Comparison of ENCODE assay signal across 1 cellular context in genomic region chr16:52496051-52496876, GRCh38.
TF ChIP-seq lines count a peak whose summit lies in the region.

No MANE protein-coding gene starts in this region.

TF ChIP-seq in HepG2, 621 proteins besides CTCF, POLR2A, EP300 and RAD21 (continues in another document):
- no peak for TF ChIP-seq ZBTB44 (CRISPR knock-in tag; IDR thresholded peaks at IDR 0.05)
- TF ChIP-seq, protein P1, sequence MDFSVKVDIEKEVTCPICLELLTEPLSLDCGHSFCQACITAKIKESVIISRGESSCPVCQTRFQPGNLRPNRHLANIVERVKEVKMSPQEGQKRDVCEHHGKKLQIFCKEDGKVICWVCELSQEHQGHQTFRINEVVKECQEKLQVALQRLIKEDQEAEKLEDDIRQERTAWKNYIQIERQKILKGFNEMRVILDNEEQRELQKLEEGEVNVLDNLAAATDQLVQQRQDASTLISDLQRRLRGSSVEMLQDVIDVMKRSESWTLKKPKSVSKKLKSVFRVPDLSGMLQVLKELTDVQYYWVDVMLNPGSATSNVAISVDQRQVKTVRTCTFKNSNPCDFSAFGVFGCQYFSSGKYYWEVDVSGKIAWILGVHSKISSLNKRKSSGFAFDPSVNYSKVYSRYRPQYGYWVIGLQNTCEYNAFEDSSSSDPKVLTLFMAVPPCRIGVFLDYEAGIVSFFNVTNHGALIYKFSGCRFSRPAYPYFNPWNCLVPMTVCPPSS (IDR thresholded peaks at IDR 0.05): no peak
- TF ChIP-seq ZNF792 (CRISPR knock-in tag; IDR thresholded peaks at IDR 0.05): peak; percentile 71
- TF ChIP-seq ZNF33A (CRISPR knock-in tag; IDR thresholded peaks at IDR 0.05; ENCODE audit: borderline replicate concordance): no peak; the same call in 1 of the 2 replicates
- TF ChIP-seq HOXA3 (CRISPR knock-in tag; IDR thresholded peaks at IDR 0.05): no peak
- TF ChIP-seq LCORL (IDR thresholded peaks at IDR 0.05): peak; percentile 47; the same call in 1 of the 2 replicates
- TF ChIP-seq LCORL (CRISPR knock-in tag; IDR thresholded peaks at IDR 0.05): peak; percentile 87
- TF ChIP-seq ZNF317 (CRISPR knock-in tag; IDR thresholded peaks at IDR 0.05): peak; percentile 61; the same call in 1 of the 2 replicates
- no peak for TF ChIP-seq NPAS2 (CRISPR knock-in tag; IDR thresholded peaks at IDR 0.05; ENCODE audit: borderline replicate concordance)
- no peak for TF ChIP-seq TBP (CRISPR knock-in tag; IDR thresholded peaks at IDR 0.05)
- TF ChIP-seq SPEN (CRISPR knock-in tag; IDR thresholded peaks at IDR 0.05; ENCODE audit: low read depth): no peak
- TF ChIP-seq SMAD1 (CRISPR knock-in tag; IDR thresholded peaks at IDR 0.05; ENCODE audit: borderline replicate concordance, low read depth): no peak
- no peak for TF ChIP-seq TERF1 (CRISPR knock-in tag; IDR thresholded peaks at IDR 0.05)
- no peak for TF ChIP-seq ZC3H4 (CRISPR knock-in tag; IDR thresholded peaks at IDR 0.05; ENCODE audit: borderline replicate concordance)
- TF ChIP-seq ISX (CRISPR knock-in tag; conservative IDR thresholded peaks at IDR 0.05): no peak
- TF ChIP-seq ZFP82 (CRISPR knock-in tag; IDR thresholded peaks at IDR 0.05; ENCODE audit: borderline replicate concordance): no peak
- TF ChIP-seq ZSCAN31 (CRISPR knock-in tag; IDR thresholded peaks at IDR 0.05; ENCODE audit: low read depth): no peak
- TF ChIP-seq ZFP1 (CRISPR knock-in tag; IDR thresholded peaks at IDR 0.05): peak; percentile 92
- TF ChIP-seq TARDBP (CRISPR knock-in tag; IDR thresholded peaks at IDR 0.05): peak; percentile 90
- no peak for TF ChIP-seq NFRKB (IDR thresholded peaks at IDR 0.05)
- TF ChIP-seq MZF1 (CRISPR knock-in tag; IDR thresholded peaks at IDR 0.05; ENCODE audit: borderline replicate concordance): no peak
- no peak for TF ChIP-seq ZNF550 (CRISPR knock-in tag; IDR thresholded peaks at IDR 0.05; ENCODE audit: borderline replicate concordance)
- TF ChIP-seq ZNF761 (CRISPR knock-in tag; conservative IDR thresholded peaks at IDR 0.05): no peak
- TF ChIP-seq ATF1 (CRISPR knock-in tag; IDR thresholded peaks at IDR 0.05): peak; percentile 72
- TF ChIP-seq JUNB (CRISPR knock-in tag; IDR thresholded peaks at IDR 0.05; ENCODE audit: borderline replicate concordance): no peak; the same call in 1 of the 2 replicates
- peak; percentile 94; the same call in 1 of the 2 replicates for TF ChIP-seq KDM4B (CRISPR knock-in tag; IDR thresholded peaks at IDR 0.05)
- peak; percentile 94 for TF ChIP-seq SAP130 (CRISPR knock-in tag; IDR thresholded peaks at IDR 0.05; ENCODE audit: low read depth)
- TF ChIP-seq, protein P2, sequence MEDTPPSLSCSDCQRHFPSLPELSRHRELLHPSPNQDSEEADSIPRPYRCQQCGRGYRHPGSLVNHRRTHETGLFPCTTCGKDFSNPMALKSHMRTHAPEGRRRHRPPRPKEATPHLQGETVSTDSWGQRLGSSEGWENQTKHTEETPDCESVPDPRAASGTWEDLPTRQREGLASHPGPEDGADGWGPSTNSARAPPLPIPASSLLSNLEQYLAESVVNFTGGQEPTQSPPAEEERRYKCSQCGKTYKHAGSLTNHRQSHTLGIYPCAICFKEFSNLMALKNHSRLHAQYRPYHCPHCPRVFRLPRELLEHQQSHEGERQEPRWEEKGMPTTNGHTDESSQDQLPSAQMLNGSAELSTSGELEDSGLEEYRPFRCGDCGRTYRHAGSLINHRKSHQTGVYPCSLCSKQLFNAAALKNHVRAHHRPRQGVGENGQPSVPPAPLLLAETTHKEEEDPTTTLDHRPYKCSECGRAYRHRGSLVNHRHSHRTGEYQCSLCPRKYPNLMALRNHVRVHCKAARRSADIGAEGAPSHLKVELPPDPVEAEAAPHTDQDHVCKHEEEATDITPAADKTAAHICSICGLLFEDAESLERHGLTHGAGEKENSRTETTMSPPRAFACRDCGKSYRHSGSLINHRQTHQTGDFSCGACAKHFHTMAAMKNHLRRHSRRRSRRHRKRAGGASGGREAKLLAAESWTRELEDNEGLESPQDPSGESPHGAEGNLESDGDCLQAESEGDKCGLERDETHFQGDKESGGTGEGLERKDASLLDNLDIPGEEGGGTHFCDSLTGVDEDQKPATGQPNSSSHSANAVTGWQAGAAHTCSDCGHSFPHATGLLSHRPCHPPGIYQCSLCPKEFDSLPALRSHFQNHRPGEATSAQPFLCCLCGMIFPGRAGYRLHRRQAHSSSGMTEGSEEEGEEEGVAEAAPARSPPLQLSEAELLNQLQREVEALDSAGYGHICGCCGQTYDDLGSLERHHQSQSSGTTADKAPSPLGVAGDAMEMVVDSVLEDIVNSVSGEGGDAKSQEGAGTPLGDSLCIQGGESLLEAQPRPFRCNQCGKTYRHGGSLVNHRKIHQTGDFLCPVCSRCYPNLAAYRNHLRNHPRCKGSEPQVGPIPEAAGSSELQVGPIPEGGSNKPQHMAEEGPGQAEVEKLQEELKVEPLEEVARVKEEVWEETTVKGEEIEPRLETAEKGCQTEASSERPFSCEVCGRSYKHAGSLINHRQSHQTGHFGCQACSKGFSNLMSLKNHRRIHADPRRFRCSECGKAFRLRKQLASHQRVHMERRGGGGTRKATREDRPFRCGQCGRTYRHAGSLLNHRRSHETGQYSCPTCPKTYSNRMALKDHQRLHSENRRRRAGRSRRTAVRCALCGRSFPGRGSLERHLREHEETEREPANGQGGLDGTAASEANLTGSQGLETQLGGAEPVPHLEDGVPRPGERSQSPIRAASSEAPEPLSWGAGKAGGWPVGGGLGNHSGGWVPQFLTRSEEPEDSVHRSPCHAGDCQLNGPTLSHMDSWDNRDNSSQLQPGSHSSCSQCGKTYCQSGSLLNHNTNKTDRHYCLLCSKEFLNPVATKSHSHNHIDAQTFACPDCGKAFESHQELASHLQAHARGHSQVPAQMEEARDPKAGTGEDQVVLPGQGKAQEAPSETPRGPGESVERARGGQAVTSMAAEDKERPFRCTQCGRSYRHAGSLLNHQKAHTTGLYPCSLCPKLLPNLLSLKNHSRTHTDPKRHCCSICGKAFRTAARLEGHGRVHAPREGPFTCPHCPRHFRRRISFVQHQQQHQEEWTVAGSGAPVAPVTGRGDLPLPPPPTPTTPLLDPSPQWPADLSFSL (CRISPR knock-in tag; IDR thresholded peaks at IDR 0.05): no peak
- TF ChIP-seq ZNF34 (CRISPR knock-in tag; IDR thresholded peaks at IDR 0.05; ENCODE audit: borderline replicate concordance): no peak
- peak; percentile 89 for TF ChIP-seq HOXD1 (CRISPR knock-in tag; IDR thresholded peaks at IDR 0.05)
- TF ChIP-seq E2F1 (CRISPR knock-in tag; IDR thresholded peaks at IDR 0.05): peak; percentile 44
- no peak for TF ChIP-seq SP2 (CRISPR knock-in tag; IDR thresholded peaks at IDR 0.05)
- peak; percentile 93 for TF ChIP-seq MED13 (CRISPR knock-in tag; IDR thresholded peaks at IDR 0.05)
- TF ChIP-seq THYN1 (CRISPR knock-in tag; IDR thresholded peaks at IDR 0.05; ENCODE audit: borderline replicate concordance, low read depth): no peak
- peak; percentile 92 for TF ChIP-seq HOMEZ (CRISPR knock-in tag; IDR thresholded peaks at IDR 0.05; ENCODE audit: low read depth)
- peak; percentile 98 for TF ChIP-seq TBX2 (CRISPR knock-in tag; IDR thresholded peaks at IDR 0.05; ENCODE audit: borderline replicate concordance)
- TF ChIP-seq HES4 (CRISPR knock-in tag; IDR thresholded peaks at IDR 0.05; ENCODE audit: borderline replicate concordance): no peak
- TF ChIP-seq FLYWCH1 (CRISPR knock-in tag; IDR thresholded peaks at IDR 0.05): no peak
- TF ChIP-seq, protein P3, sequence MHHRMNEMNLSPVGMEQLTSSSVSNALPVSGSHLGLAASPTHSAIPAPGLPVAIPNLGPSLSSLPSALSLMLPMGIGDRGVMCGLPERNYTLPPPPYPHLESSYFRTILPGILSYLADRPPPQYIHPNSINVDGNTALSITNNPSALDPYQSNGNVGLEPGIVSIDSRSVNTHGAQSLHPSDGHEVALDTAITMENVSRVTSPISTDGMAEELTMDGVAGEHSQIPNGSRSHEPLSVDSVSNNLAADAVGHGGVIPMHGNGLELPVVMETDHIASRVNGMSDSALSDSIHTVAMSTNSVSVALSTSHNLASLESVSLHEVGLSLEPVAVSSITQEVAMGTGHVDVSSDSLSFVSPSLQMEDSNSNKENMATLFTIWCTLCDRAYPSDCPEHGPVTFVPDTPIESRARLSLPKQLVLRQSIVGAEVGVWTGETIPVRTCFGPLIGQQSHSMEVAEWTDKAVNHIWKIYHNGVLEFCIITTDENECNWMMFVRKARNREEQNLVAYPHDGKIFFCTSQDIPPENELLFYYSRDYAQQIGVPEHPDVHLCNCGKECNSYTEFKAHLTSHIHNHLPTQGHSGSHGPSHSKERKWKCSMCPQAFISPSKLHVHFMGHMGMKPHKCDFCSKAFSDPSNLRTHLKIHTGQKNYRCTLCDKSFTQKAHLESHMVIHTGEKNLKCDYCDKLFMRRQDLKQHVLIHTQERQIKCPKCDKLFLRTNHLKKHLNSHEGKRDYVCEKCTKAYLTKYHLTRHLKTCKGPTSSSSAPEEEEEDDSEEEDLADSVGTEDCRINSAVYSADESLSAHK (CRISPR knock-in tag; IDR thresholded peaks at IDR 0.05; ENCODE audit: borderline replicate concordance): no peak
- no peak for TF ChIP-seq ZNF350 (CRISPR knock-in tag; IDR thresholded peaks at IDR 0.05; ENCODE audit: borderline replicate concordance, low read depth)
- TF ChIP-seq ZNF251 (CRISPR knock-in tag; IDR thresholded peaks at IDR 0.05): no peak
- no peak for TF ChIP-seq ZSCAN12 (CRISPR knock-in tag; IDR thresholded peaks at IDR 0.05)
- no peak for TF ChIP-seq JARID2 (CRISPR knock-in tag; IDR thresholded peaks at IDR 0.05; ENCODE audit: insufficient replicate concordance)
- TF ChIP-seq ZNF569 (CRISPR knock-in tag; IDR thresholded peaks at IDR 0.05; ENCODE audit: borderline replicate concordance): no peak
- TF ChIP-seq PHB2 (IDR thresholded peaks at IDR 0.05; ENCODE audit: partially characterized antibody): no peak
- TF ChIP-seq, protein P4, sequence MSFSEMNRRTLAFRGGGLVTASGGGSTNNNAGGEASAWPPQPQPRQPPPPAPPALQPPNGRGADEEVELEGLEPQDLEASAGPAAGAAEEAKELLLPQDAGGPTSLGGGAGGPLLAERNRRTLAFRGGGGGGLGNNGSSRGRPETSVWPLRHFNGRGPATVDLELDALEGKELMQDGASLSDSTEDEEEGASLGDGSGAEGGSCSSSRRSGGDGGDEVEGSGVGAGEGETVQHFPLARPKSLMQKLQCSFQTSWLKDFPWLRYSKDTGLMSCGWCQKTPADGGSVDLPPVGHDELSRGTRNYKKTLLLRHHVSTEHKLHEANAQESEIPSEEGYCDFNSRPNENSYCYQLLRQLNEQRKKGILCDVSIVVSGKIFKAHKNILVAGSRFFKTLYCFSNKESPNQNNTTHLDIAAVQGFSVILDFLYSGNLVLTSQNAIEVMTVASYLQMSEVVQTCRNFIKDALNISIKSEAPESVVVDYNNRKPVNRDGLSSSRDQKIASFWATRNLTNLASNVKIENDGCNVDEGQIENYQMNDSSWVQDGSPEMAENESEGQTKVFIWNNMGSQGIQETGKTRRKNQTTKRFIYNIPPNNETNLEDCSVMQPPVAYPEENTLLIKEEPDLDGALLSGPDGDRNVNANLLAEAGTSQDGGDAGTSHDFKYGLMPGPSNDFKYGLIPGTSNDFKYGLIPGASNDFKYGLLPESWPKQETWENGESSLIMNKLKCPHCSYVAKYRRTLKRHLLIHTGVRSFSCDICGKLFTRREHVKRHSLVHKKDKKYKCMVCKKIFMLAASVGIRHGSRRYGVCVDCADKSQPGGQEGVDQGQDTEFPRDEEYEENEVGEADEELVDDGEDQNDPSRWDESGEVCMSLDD (CRISPR knock-in tag; IDR thresholded peaks at IDR 0.05; ENCODE audit: borderline replicate concordance): no peak
